In the genomic region with DNA sequence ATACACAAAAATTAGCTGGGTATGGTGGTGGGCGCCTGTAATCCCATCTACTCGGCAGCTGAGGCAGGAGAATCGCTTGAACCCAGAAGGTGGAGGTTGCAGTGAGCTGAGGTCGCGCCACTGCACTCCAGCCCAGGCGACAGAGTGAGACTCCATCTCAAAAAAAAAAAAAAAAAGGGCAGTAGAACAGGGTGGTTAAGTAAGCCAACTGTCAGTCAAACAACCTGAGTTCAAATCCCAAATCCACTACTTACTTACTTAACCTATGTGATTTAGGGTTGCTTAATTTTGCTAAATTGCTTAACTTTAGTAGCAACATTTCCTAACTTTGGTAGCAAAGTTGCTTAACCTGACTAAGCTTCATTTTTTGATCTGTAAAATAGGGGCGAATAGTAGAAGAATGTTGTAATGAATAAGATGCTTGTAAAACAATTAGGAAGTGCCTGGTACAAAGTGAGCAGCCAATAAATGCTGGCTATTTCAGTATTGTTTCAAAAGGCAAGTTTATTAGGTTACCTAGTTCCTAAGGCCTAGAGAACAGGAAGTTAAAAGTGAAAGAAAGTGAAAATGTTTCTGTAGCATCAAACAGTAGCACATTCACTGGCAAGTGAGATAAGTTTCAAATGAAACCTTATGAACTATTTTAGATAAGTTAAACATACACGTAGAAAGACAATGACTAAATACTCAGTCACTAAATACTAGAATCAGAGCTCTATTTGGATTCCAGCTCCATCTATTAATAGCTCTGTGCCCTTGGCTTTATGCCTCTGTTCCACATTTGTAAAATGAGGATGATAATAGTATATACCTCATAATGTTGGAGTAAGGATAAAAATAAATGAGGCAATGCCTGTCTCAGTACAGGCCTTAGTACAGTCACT, we compare ENCODE assay signal across 8 cellular contexts.
DNase-seq lines count a peak whose midpoint lies in the region; ATAC-seq and TF ChIP-seq lines count a peak whose summit lies in the region.

No MANE protein-coding gene starts in this region.

- H4K20me1 ChIP-seq in PC-9 (ENCODE audit: insufficient read depth): no peaks in the 10 kb centered on the region

- peak overlapping the region; percentile 83 for H3K27ac Mint-ChIP-seq in HFFc6

- peak overlapping the region; percentile 67 for H3K27ac ChIP-seq in PC-9
- H3K27ac ChIP-seq in gastroesophageal sphincter: peak overlapping the region; percentile 59 to 76 (median 68)
- peak overlapping the region; percentile 57 to 58 for H3K27ac ChIP-seq in tibial artery
- no peak overlapping the region for H3K27ac ChIP-seq in A673 (ENCODE audit: low read depth, low read length, poor library complexity, severe bottlenecking)
- no peak overlapping the region for H3K27ac ChIP-seq in WERI-Rb-1

- CTCF ChIA-PET in PC-9 (lab: Charles Lee) (no interaction called here), A673 (lab: Charles Lee) (no interaction called here)

- no peaks in the 10 kb centered on the region for H3K9me3 Mint-ChIP-seq in HFFc6

- TF ChIP-seq POLR2A in gastroesophageal sphincter (IDR thresholded peaks at IDR 0.05): no peak

- peaks cover 22% of the 10 kb centered on the region; the same call in 1 of the 2 replicates for H3F3A ChIP-seq in PC-9 (ENCODE audit: insufficient read depth, low read depth)

- H3K27me3 Mint-ChIP-seq in HFFc6 (ENCODE audit: insufficient read depth): peaks cover 6% of the 10 kb centered on the region

- peaks cover 26% of the 10 kb centered on the region for H3K4me1 Mint-ChIP-seq in HFFc6 (ENCODE audit: low read depth)

- no peaks in the 10 kb centered on the region for H3K36me3 Mint-ChIP-seq in HFFc6 (ENCODE audit: low read depth)

- H3K79me2 ChIP-seq in PC-9 (ENCODE audit: low read depth): no peaks in the 10 kb centered on the region

- H3K9me3 ChIP-seq in PC-9 (ENCODE audit: insufficient read depth, low read depth) (no peaks in the 10 kb centered on the region), gastroesophageal sphincter (no peaks in the 10 kb centered on the region), tibial artery (no peaks in the 10 kb centered on the region), A673 (ENCODE audit: low read depth, low read length, poor library complexity, severe bottlenecking) (no peaks in the 10 kb centered on the region), WERI-Rb-1 (ENCODE audit: severe bottlenecking) (no peaks in the 10 kb centered on the region)

- H3K27me3 ChIP-seq in PC-9 (ENCODE audit: insufficient read depth, low read depth): no peaks in the 10 kb centered on the region
- no peaks in the 10 kb centered on the region for H3K27me3 ChIP-seq in gastroesophageal sphincter
- H3K27me3 ChIP-seq in tibial artery: no peaks in the 10 kb centered on the region
- H3K27me3 ChIP-seq in A673 (replicated peaks; ENCODE audit: insufficient read depth, low read depth, low read length, poor library complexity): peaks cover 5% of the 10 kb centered on the region
- peaks cover 13% of the 10 kb centered on the region for H3K27me3 ChIP-seq in WERI-Rb-1 (ENCODE audit: insufficient read depth, low read depth, severe bottlenecking)

- no TSS peak for BruUV-seq in PC-9 (replicated peaks; lab: Mats Ljungman, UMichigan)
- no TSS peak for BruUV-seq in A673 (replicated peaks; lab: Mats Ljungman, UMichigan)

- peak overlapping the region; percentile 80 for H3K4me3 Mint-ChIP-seq in HFFc6

- H3K4me1 ChIP-seq in PC-9 (replicated peaks; ENCODE audit: insufficient read depth): peaks cover 22% of the 10 kb centered on the region
- peaks cover 0 to 23% (median 5%) of the 10 kb centered on the region in 3 donors for H3K4me1 ChIP-seq in gastroesophageal sphincter
- H3K4me1 ChIP-seq in tibial artery: peaks cover 0 to 19% (median 5%) of the 10 kb centered on the region in 4 donors
- H3K4me1 ChIP-seq in A673 (ENCODE audit: insufficient read depth, low read length, poor library complexity, severe bottlenecking): no peaks in the 10 kb centered on the region

- ATAC-seq in gastroesophageal sphincter: peak; percentile 84

- H3K4me3 ChIP-seq in PC-9 (no peak overlapping the region; the same call in 1 of the 2 replicates), gastroesophageal sphincter (no peak overlapping the region), tibial artery (no peak overlapping the region), A673 (ENCODE audit: low read depth, low read length, poor library complexity, severe bottlenecking) (no peak overlapping the region), WERI-Rb-1 (ENCODE audit: low read depth, low read length) (no peak overlapping the region)

- H3K4me2 ChIP-seq in PC-9: peak overlapping the region; percentile 49

- H3K36me3 ChIP-seq in PC-9 (ENCODE audit: low read depth): no peaks in the 10 kb centered on the region
- H3K36me3 ChIP-seq in gastroesophageal sphincter: no peaks in the 10 kb centered on the region
- H3K36me3 ChIP-seq in tibial artery: no peaks in the 10 kb centered on the region
- H3K36me3 ChIP-seq in A673 (ENCODE audit: insufficient read depth, low read length, poor library complexity, severe bottlenecking): no peaks in the 10 kb centered on the region
- no peaks in the 10 kb centered on the region for H3K36me3 ChIP-seq in WERI-Rb-1

- DNase-seq in GM10266 (ENCODE audit: extremely low spot score): peak; percentile 51
- DNase-seq in HFFc6: peak; percentile 70
- DNase-seq in PC-9: peak in 1 of 2 experiments; percentile 88
- no peak for DNase-seq in tibial artery
- DNase-seq in DMS153 (lab: John Stamatoyannopoulos, UW): no peak
- DNase-seq in A673 (ENCODE audit: low spot score): no peak
- no peak for DNase-seq in WERI-Rb-1

- TF ChIP-seq CTCF in GM10266 (IDR thresholded peaks at IDR 0.05; ENCODE audit: control insufficient read depth, insufficient read depth, low read depth, missing control alignments) (no peak), HFFc6 (IDR thresholded peaks at IDR 0.05) (no peak), PC-9 (conservative IDR thresholded peaks at IDR 0.05) (no peak), gastroesophageal sphincter (IDR thresholded peaks at IDR 0.05) (no peak), tibial artery (IDR thresholded peaks at IDR 0.05) (no peak), A673 (conservative IDR thresholded peaks at IDR 0.05; ENCODE audit: low read depth, low read length) (no peak), WERI-Rb-1 (IDR thresholded peaks at IDR 0.05; ENCODE audit: low read depth, low read length) (no peak)

- intact Hi-C loops in PC-9 (cut with micrococcal nuclease; ENCODE audit: unreplicated experiment) (no loop called here), tibial artery (cut with DNase I; ENCODE audit: low total_unique reads) (no loop called here), A673 (cut with micrococcal nuclease; ENCODE audit: unreplicated experiment) (no loop called here)

- 55 to 57% methylated on average over 4 to 5 of the region's 8 CpGs for WGBS in gastroesophageal sphincter (ENCODE audit: low coverage in 1 of 2), 2 donors

- POLR2A ChIA-PET in PC-9 (lab: Charles Lee; ENCODE audit: unreplicated experiment) (interaction anchor here (0.6 to 1.0 kb wide), 2 partner anchors 31 to 83 kb away, joined by 4 to 5 read pairs; no protein-coding TSS in a partner anchor), A673 (lab: Charles Lee; ENCODE audit: low non-redundant PET) (no interaction called here)

- H3K9me2 ChIP-seq in PC-9 (ENCODE audit: insufficient read depth): no peaks in the 10 kb centered on the region

- TF ChIP-seq EP300 in gastroesophageal sphincter (IDR thresholded peaks at IDR 0.05): no peak

- peak overlapping the region; percentile 67 for H2AFZ ChIP-seq in PC-9

Comparison
In these comparisons a context has a peak if more than half of its experiments do, and no peak if none do; other contexts are left out.
1. DNase-seq: peak in GM10266 (single experiment) and HFFc6 (single experiment); none in tibial artery (0 of 2), DMS153 (single experiment), A673 (single experiment) and WERI-Rb-1 (single experiment).
2. H3K27ac ChIP-seq: peak in PC-9 (single experiment), gastroesophageal sphincter (4 of 4) and tibial artery (2 of 2); none in A673 (single experiment) and WERI-Rb-1 (single experiment).